ENCODE assay signal across 8 cellular contexts in genomic region chr1:45205910-45206721, GRCh38. TPM values are rescaled to one million over a fixed set of nuclear protein-coding genes. Genes with fewer than 3 reads are reported as not detected.
DNase-seq lines count a peak whose midpoint lies in the region; ATAC-seq and TF ChIP-seq lines count a peak whose summit lies in the region.

Gene ZSWIM5 (minus strand): TSS chr1:45206605. CDS start chr1:45206350, 255 bp downstream.

- no peaks in the 10 kb centered on the region for H3K36me3 Mint-ChIP-seq in T-cell

- no peaks in the 10 kb centered on the region for H3K4me1 ChIP-seq in right cardiac atrium (ENCODE audit: control insufficient read depth, insufficient read depth, low read length)
- no peaks in the 10 kb centered on the region for H3K4me1 ChIP-seq in prostate gland (replicated peaks)

- WGBS in right cardiac atrium = under 1% methylated on average over 118 of the region's 118 CpGs
- under 1% methylated on average over 47 of the region's 118 CpGs for whole genome bisulfite sequencing in prostate gland

- no peaks in the 10 kb centered on the region for H3K36me3 ChIP-seq in BJ (ENCODE audit: control insufficient read depth, insufficient read depth, low read length)
- no peaks in the 10 kb centered on the region for H3K36me3 ChIP-seq in prostate gland

- no peak for TF ChIP-seq CTCF in BJ (IDR thresholded peaks at IDR 0.05; ENCODE audit: insufficient read depth, low read depth, low read length)
- peak in 1 of 4 experiments; percentile 14 for TF ChIP-seq CTCF in prostate gland (IDR thresholded peaks at IDR 0.05)

- H3K27ac ChIP-seq in angular gyrus (ENCODE audit: low read depth, low read length) (peak within 1 kb of the TSS; percentile 78), right cardiac atrium (ENCODE audit: low read length) (peak within 1 kb of the TSS; percentile 71), prostate gland (peak within 1 kb of the TSS; percentile 91 to 92)

- intact Hi-C loops in right cardiac atrium (cut with DNase I) = no loop called here
- intact Hi-C loops in prostate gland (cut with DNase I) = loop anchor here (5.0 kb wide), 1 partner anchor 56 kb away; no protein-coding TSS in a partner anchor

- H3K4me1 Mint-ChIP-seq in T-cell = peaks cover 33 to 40% (median 33%) of the 10 kb centered on the region in 3 donors

- no peak for DNase-seq in BJ (ENCODE audit: low read depth)
- peak; percentile 26 for DNase-seq in Jurkat, Clone E6-1 (ENCODE audit: low read depth, low spot score)
- DNase-seq in T-cell = peak; percentile 10 to 75 (median 50)
- peak; percentile 75 to 92 (median 89) for DNase-seq in right cardiac atrium
- peak; percentile 63 for DNase-seq in prostate gland (ENCODE audit: low spot score)
- DNase-seq in ureter (ENCODE audit: low spot score) = peak; percentile 62

- peaks cover 15% of the 10 kb centered on the region for H3K27me3 ChIP-seq in BJ (ENCODE audit: control insufficient read depth, insufficient read depth, low read length)
- H3K27me3 ChIP-seq in right cardiac atrium (ENCODE audit: control insufficient read depth, insufficient read depth) = no peaks in the 10 kb centered on the region
- H3K27me3 ChIP-seq in prostate gland (replicated peaks; ENCODE audit: insufficient read depth) = no peaks in the 10 kb centered on the region

- POLR2A ChIA-PET in BJ (lab: Charles Lee) = interaction anchor here (0.7 kb wide), 1 partner anchor 13 kb away, joined by 3 read pairs; no protein-coding TSS in a partner anchor
- POLR2A ChIA-PET in T-cell (lab: Charles Lee) = no interaction called here

- CTCF ChIA-PET in BJ (lab: Yijun Ruan, JAX) = no interaction called here
- CTCF ChIA-PET in T-cell (lab: Charles Lee) = no interaction called here

- H3K4me3 ChIP-seq in BJ (ENCODE audit: low read depth, low read length) = peak within 1 kb of the TSS; percentile 59
- peak within 1 kb of the TSS; percentile 66 for H3K4me3 ChIP-seq in Jurkat, Clone E6-1 (ENCODE audit: low read length)
- peak within 1 kb of the TSS; percentile 78 for H3K4me3 ChIP-seq in right cardiac atrium (ENCODE audit: low read length)
- H3K4me3 ChIP-seq in prostate gland = peak within 1 kb of the TSS; percentile 78 to 81

- H3K27me3 Mint-ChIP-seq in T-cell = peaks cover 8 to 10% of the 10 kb centered on the region in 2 donors

- peak; percentile 64 for ATAC-seq in GM19372 (IDR thresholded peaks at IDR 0.05; ENCODE audit: low read depth, unreplicated experiment)
- ATAC-seq in T-cell (replicated peaks in 1 of 4) = peak; percentile 82 to 84 (median 82)
- ATAC-seq in right cardiac atrium = peak; percentile 96 to 98

- TF ChIP-seq POLR2A in prostate gland (IDR thresholded peaks at IDR 0.05) = peak; percentile 34

- H3K9me3 ChIP-seq in right cardiac atrium (ENCODE audit: control insufficient read depth, low read length) (no peaks in the 10 kb centered on the region), prostate gland (no peaks in the 10 kb centered on the region)

- peak within 1 kb of the TSS; percentile 86 to 94 (median 87) for H3K4me3 Mint-ChIP-seq in T-cell

- no peaks in the 10 kb centered on the region for H3K9me3 Mint-ChIP-seq in T-cell

- peak within 1 kb of the TSS; percentile 83 to 87 for H3K27ac Mint-ChIP-seq in T-cell

RNA-seq across cellular contexts. Expression of gene ZSWIM5, which starts in this region (rescaled TPM):
- polyA plus RNA-seq in BJ (2011; rRNA removed) = 0.07 and 0.15 TPM in 2 replicates
- polyA minus RNA-seq in BJ (2011; rRNA and poly(A)+ RNA removed) = 0.15 and 0.24 TPM in 2 replicates
- polyA plus RNA-seq in Jurkat, Clone E6-1 (2012; ENCODE audit: insufficient read depth, insufficient read length) = 0.39 TPM
- total RNA-seq in T-cell = 1 to 10 TPM; 1.6 to 4.0 (median 2.0) TPM
- total RNA-seq in right cardiac atrium = 1 to 10 TPM; 1.6 to 2.2 (median 1.9) TPM
- polyA plus RNA-seq in right cardiac atrium = 0.68 TPM
- total RNA-seq in prostate gland = 10 to 100 TPM in 1 of 2 donors, 1 to 10 TPM in 1; 7.2 to 18.6 TPM
- total RNA-seq in ureter = 4.4 TPM
